ENCODE assay signal across 8 cellular contexts in the genomic region with DNA sequence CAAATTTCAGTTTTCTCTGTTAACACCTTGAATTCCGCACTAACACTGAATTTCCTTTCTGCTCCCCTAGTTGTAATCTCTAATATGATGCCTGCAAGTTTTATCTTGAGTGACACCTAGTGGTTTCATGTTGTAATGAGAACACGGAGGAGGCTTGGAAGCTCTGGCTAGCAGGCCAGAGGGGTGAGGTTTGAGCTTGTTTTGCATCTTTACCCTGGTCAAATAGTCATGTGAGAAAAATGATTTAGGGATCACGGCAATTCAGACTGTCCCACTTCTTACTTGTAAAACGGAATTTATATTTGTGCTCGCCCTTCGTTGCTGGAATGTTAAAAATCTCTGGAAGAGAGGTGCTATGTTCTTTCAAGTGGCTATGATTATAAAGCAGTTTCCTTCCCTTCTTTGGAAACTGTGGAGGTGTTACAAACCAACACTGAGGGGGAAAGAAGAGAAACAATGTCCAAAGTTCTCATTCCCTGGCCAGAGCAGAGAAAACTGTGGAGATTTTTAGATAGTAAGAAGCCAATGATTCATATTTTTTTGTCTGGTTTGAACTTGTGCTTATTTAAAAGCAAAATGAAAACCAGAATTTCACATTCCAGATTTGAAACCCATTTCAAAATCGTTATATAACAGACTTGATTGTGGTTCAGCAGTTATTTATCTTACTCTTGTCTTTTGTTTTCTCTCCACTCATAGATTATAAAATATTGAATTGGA.
DNase-seq lines count a peak whose midpoint lies in the region; ATAC-seq and TF ChIP-seq lines count a peak whose summit lies in the region.

No MANE protein-coding gene starts in this region.

- H3K36me3 ChIP-seq in effector memory CD4-positive, alpha-beta T cell (ENCODE audit: control insufficient read depth, insufficient read depth, low read length) = no peaks in the 10 kb centered on the region

- H3K27ac Mint-ChIP-seq in nephron progenitor cell = no peak overlapping the region

- no peaks in the 10 kb centered on the region for H3K9me3 Mint-ChIP-seq in nephron progenitor cell

- H3K27ac ChIP-seq in effector memory CD4-positive, alpha-beta T cell (ENCODE audit: insufficient read depth, low read length, poor library complexity, severe bottlenecking) = no peak overlapping the region

- no peak overlapping the region for H3K4me3 ChIP-seq in fibroblast of mammary gland (ENCODE audit: control insufficient read depth, low read depth, low read length)
- H3K4me3 ChIP-seq in effector memory CD4-positive, alpha-beta T cell (ENCODE audit: insufficient read depth, low read depth, low read length, poor library complexity, severe bottlenecking) = no peak overlapping the region

- H3K27me3 Mint-ChIP-seq in nephron progenitor cell (ENCODE audit: low read depth, poor library complexity) = peaks cover 7% of the 10 kb centered on the region

- H3K36me3 Mint-ChIP-seq in nephron progenitor cell (ENCODE audit: low read depth) = no peaks in the 10 kb centered on the region

- H3K9me3 ChIP-seq in effector memory CD4-positive, alpha-beta T cell (ENCODE audit: control insufficient read depth, low read length) = no peaks in the 10 kb centered on the region

- ATAC-seq in GM18505 (IDR thresholded peaks at IDR 0.05; ENCODE audit: unreplicated experiment) (peak; percentile 92), HG02798 (IDR thresholded peaks at IDR 0.05; ENCODE audit: poor library complexity, unreplicated experiment) (peak; percentile 85)

- H3K4me1 Mint-ChIP-seq in nephron progenitor cell = peaks cover 6% of the 10 kb centered on the region

- TF ChIP-seq POLR2A in GM18505 (IDR thresholded peaks at IDR 0.05; ENCODE audit: borderline replicate concordance, extremely low read depth, insufficient read depth, insufficient read length) = no peak

- H3K4me3 Mint-ChIP-seq in nephron progenitor cell = no peak overlapping the region

- no peaks in the 10 kb centered on the region for H3K4me1 ChIP-seq in effector memory CD4-positive, alpha-beta T cell (ENCODE audit: control insufficient read depth, insufficient read depth, low read length, poor library complexity, severe bottlenecking)

- peak; percentile 76 for TF ChIP-seq CTCF in fibroblast of mammary gland (conservative IDR thresholded peaks at IDR 0.05; ENCODE audit: control insufficient read depth, insufficient read depth, low read depth, low read length)
- peak; percentile 72 for TF ChIP-seq CTCF in nephron progenitor cell (IDR thresholded peaks at IDR 0.05)

- no peaks in the 10 kb centered on the region for H3K27me3 ChIP-seq in effector memory CD4-positive, alpha-beta T cell (replicated peaks; ENCODE audit: control insufficient read depth, insufficient read depth, low read length, poor library complexity, severe bottlenecking)

- peak; percentile 56 for DNase-seq in CD1c-positive myeloid dendritic cell (ENCODE audit: extremely low spot score)
- DNase-seq in NCI-H1092 (lab: John Stamatoyannopoulos, UW) = peak; percentile 45
- peak; percentile 55 for DNase-seq in SW480 (ENCODE audit: low spot score)
- peak; percentile 81 for DNase-seq in fibroblast of mammary gland (ENCODE audit: low read depth)
- peak; percentile 25 for DNase-seq in nephron progenitor cell
- no peak for DNase-seq in effector memory CD4-positive, alpha-beta T cell

Comparison
In these comparisons a context has a peak if more than half of its experiments do, and no peak if none do; other contexts are left out.
1. DNase-seq: peak in CD1c-positive myeloid dendritic cell (single experiment), NCI-H1092 (single experiment), SW480 (single experiment), fibroblast of mammary gland (single experiment) and nephron progenitor cell (single experiment); none in effector memory CD4-positive, alpha-beta T cell (0 of 3).